ENCODE assay signal across 1 cellular context in the genomic region with DNA sequence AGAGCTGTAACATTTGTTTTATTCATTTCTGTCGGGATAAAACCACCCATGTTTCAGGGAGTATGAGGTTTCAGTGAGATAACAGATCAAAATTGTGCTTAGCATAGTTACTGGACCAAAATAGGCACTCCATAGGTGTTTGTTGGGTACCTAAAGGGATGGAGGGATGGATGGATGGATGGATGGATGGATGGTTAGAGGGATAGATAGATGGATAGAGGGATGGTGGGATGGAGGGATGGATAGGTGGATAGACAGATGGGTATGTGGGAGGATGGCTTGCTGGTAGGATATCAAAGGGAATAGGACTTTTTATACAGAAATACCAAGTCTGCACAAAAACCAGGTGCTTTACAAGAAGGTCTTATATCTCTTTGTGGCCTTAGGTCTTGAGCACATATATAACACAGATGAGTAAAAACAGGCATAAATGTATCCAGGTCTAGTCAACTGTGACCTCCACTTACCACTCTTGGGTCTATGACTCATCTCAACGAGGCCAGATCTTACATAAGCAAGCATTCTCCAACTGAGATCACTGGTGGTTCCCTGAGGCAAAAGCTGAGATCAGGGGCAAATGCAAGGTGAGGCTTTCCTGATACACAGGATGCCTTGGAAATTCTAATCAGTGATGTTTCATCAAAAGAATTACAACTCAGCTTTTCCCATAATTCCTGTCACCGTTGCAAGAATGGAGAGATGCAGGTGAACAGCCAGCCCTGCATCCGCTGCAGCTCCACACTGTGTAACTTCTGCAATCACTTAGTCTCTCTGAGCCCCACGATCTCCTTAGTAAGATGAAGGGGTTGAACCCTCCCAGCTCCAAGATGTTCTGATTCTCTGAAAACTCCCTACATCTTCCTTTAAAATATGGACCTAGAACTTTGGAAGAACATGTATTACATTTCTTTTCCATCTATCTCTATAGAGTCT.
TF ChIP-seq lines count a peak whose summit lies in the region.

No MANE protein-coding gene starts in this region.

TF ChIP-seq in HEK293T, 16 proteins besides CTCF, POLR2A, EP300 and RAD21 (continued from another document):
- TF ChIP-seq FOXM1 (IDR thresholded peaks at IDR 0.05; ENCODE audit: borderline replicate concordance): no peak
- no peak for TF ChIP-seq ELF4 (IDR thresholded peaks at IDR 0.05)
- TF ChIP-seq FOXK2 (IDR thresholded peaks at IDR 0.05): no peak
- no peak for TF ChIP-seq ZNF384 (IDR thresholded peaks at IDR 0.05)
- TF ChIP-seq FOXA1 (IDR thresholded peaks at IDR 0.05): no peak
- no peak for TF ChIP-seq BHLHE40 (IDR thresholded peaks at IDR 0.05; ENCODE audit: borderline replicate concordance)
- TF ChIP-seq LEF1 (IDR thresholded peaks at IDR 0.05; ENCODE audit: borderline replicate concordance): no peak
- no peak for TF ChIP-seq CTBP1 (IDR thresholded peaks at IDR 0.05; ENCODE audit: borderline replicate concordance)
- TF ChIP-seq HDGF (IDR thresholded peaks at IDR 0.05; ENCODE audit: borderline replicate concordance): no peak
